In genomic region chr19:51977346-51977745, GRCh38 we compare ENCODE assay signal across 18 cellular contexts.
"Had no signal": no experiment of that assay in that cellular context is flagged by ENCODE, and none has a peak within 500 bp of the region (broad histone marks: within the 10 kb centered on the region; RNA-seq: fewer than 3 reads in every experiment).

No MANE protein-coding gene starts in this region.

- H3K4me1 ChIP-seq: lower lobe of right lung, sigmoid colon, spleen, tibial nerve, upper lobe of left lung had no signal

- H3K27me3 ChIP-seq: ovary, sigmoid colon, spleen, tibial nerve, upper lobe of left lung had no signal

- DNase-seq: head of caudate nucleus; hippocampal formation; kidney glomerular epithelial cell; left cardiac atrium; lower lobe of right lung; mammary epithelial cell; mesenchymal stem cell; naive thymus-derived CD4-positive, alpha-beta T cell; ovary; right cardiac atrium; sigmoid colon; small intestine; spleen; stimulated activated CD4-positive, alpha-beta T cell treated with anti-CD3 and anti-CD28 coated beads, Interleukin-4, amount 100 ng/mL, for 24 hours; stimulated activated naive CD4-positive, alpha-beta T cell; substantia nigra; upper lobe of left lung had no signal

- H3K4me3 ChIP-seq: lower lobe of right lung, ovary, sigmoid colon, spleen, tibial nerve, upper lobe of left lung had no signal

- H3K27ac ChIP-seq: lower lobe of right lung, ovary, sigmoid colon, spleen, tibial nerve, upper lobe of left lung had no signal
